Comparison of ENCODE assay signal across 10 cellular contexts in genomic region chr4:143358419-143358818, GRCh38. TPM values are rescaled to one million over a fixed set of nuclear protein-coding genes. Genes with fewer than 3 reads are reported as not detected.
A peak's percentile ranks its signal among the peaks of the same experiment; 100 is the strongest.
DNase-seq lines count a peak whose midpoint lies in the region; ATAC-seq, FAIRE-seq and TF ChIP-seq lines count a peak whose summit lies in the region.
"Had no signal": no experiment of that assay in that cellular context is flagged by ENCODE, and none has a peak within 500 bp of the region (broad histone marks: within the 10 kb centered on the region; RNA-seq: fewer than 3 reads in every experiment).

No MANE protein-coding gene starts in this region.

- intact Hi-C loops in activated CD4-positive, alpha-beta T cell treated with anti-CD3 and anti-CD28 coated beads, Interleukin-2, amount 10 ng/mL, durations not matched to agents 24 days and 14 days (cut with micrococcal nuclease) = loop anchor here (5.0 kb wide), 1 partner anchor 39 kb away; no protein-coding TSS in a partner anchor
- intact Hi-C loops in GM12878 (cut with micrococcal nuclease; ENCODE audit: unreplicated experiment) = loop anchor here (2.0 to 5.0 kb wide), 2 partner anchors 22 to 171 kb away; partner anchors contain the start of gene GAB1

- no peak overlapping the region; the same call in 1 of the 2 replicates for H2AFZ ChIP-seq in GM12878 (ENCODE audit: control insufficient read depth, low read depth, low read length)

- peak overlapping the region; percentile 59 for H3K4me2 ChIP-seq in GM12878 (ENCODE audit: control insufficient read depth, insufficient read depth)

- SMC1A ChIA-PET in GM12878 (lab: Charles Lee; ENCODE audit: uncharacterized antibody, unreplicated experiment) = interaction anchor here (0.6 to 4.2 kb wide), 11 partner anchors 11 to 224 kb away, joined by 3 to 55 read pairs (median 6); partner anchors contain the start of gene GAB1

- 79% methylated on average over 3 of the region's 3 CpGs for WGBS in GM12878 (ENCODE audit: insufficient coverage, insufficient replicate concordance, low lambda C conversion rate, missing lambda C conversion rate)
- WGBS in upper lobe of left lung, 2 donors = 73 to 77% methylated on average over 3 of the region's 3 CpGs

- no peak for DNase-seq in activated CD4-positive, alpha-beta T cell treated with anti-CD3 and anti-CD28 coated beads, Interleukin-2, amount 10 ng/mL, durations not matched to agents 24 days and 14 days
- DNase-seq in activated CD4-positive, alpha-beta T cell treated with anti-CD3 and anti-CD28 coated beads for 48 hours = no peak
- DNase-seq in GM12878 (ENCODE audit: low read depth, low spot score) = no peak
- DNase-seq in upper lobe of left lung = no peak
- DNase-seq in AG08395 (ENCODE audit: low spot score) = no peak
- DNase-seq in HTR-8/SVneo (ENCODE audit: insufficient read length, low spot score) = no peak

- H3K27me3 Mint-ChIP-seq in activated CD4-positive, alpha-beta T cell treated with anti-CD3 and anti-CD28 coated beads, Interleukin-2, amount 10 ng/mL, durations not matched to agents 24 days and 14 days = peaks cover 14% of the 10 kb centered on the region

- H3K27me3 ChIP-seq in GM12878 (replicated peaks in 1 of 2; ENCODE audit: control insufficient read depth in 2 of 2, insufficient read depth in 2 of 2, low read length in 1 of 2) (no peaks in the 10 kb centered on the region), mucosa of rectum (ENCODE audit: control insufficient read depth in 2 of 2, insufficient read depth in 2 of 2, low read length in 2 of 2) (no peaks in the 10 kb centered on the region), upper lobe of left lung (no peaks in the 10 kb centered on the region)

- RAD21 ChIA-PET in GM12878 (lab: Charles Lee; ENCODE audit: unreplicated experiment) = interaction anchor here (0.6 to 4.9 kb wide), 8 partner anchors 8 to 59 kb away, joined by 3 to 61 read pairs (median 5); partner anchors contain the start of gene GAB1

- no peaks in the 10 kb centered on the region for H3K79me2 ChIP-seq in GM12878 (ENCODE audit: control insufficient read depth, insufficient read depth, low read length)

- H3K4me3 Mint-ChIP-seq in activated CD4-positive, alpha-beta T cell treated with anti-CD3 and anti-CD28 coated beads, Interleukin-2, amount 10 ng/mL, durations not matched to agents 24 days and 14 days = peak overlapping the region; percentile 67

- peak; percentile 16 for ATAC-seq in GM12878
- no peak for ATAC-seq in upper lobe of left lung (ENCODE audit: low FRiP score in 2 of 2)
- no peak for ATAC-seq in HG03378 (IDR thresholded peaks at IDR 0.05; ENCODE audit: unreplicated experiment)

- TF ChIP-seq EP300 in GM12878 (IDR thresholded peaks at IDR 0.05; ENCODE audit: borderline replicate concordance in 1 of 2, control insufficient read depth in 1 of 2, low read depth in 2 of 2, low read length in 2 of 2) (no peak), upper lobe of left lung (IDR thresholded peaks at IDR 0.05) (no peak)

- H3K27ac Mint-ChIP-seq in activated CD4-positive, alpha-beta T cell treated with anti-CD3 and anti-CD28 coated beads, Interleukin-2, amount 10 ng/mL, durations not matched to agents 24 days and 14 days = no peak overlapping the region

- H3K9me3 Mint-ChIP-seq in activated CD4-positive, alpha-beta T cell treated with anti-CD3 and anti-CD28 coated beads, Interleukin-2, amount 10 ng/mL, durations not matched to agents 24 days and 14 days = peaks cover 7% of the 10 kb centered on the region

- no TSS peak for BruUV-seq in GM12878 (replicated peaks; lab: Mats Ljungman, UMichigan)

- CTCF ChIA-PET in GM12878 (lab: Yijun Ruan, JAX) = interaction anchor here (0.8 to 9.1 kb wide), 7 partner anchors 11 to 26 kb away, joined by 3 to 76 read pairs (median 8); partner anchors contain the start of gene GAB1

- no peak for TF ChIP-seq RAD21 in GM12878 (IDR thresholded peaks at IDR 0.05; ENCODE audit: insufficient read depth, low read depth, low read length)

- H3K4me1 ChIP-seq in GM12878 (ENCODE audit: control insufficient read depth, insufficient read depth, low read length) = peaks cover 21% of the 10 kb centered on the region
- H3K4me1 ChIP-seq in mucosa of rectum (ENCODE audit: control insufficient read depth in 2 of 2, insufficient read depth in 2 of 2, low read length in 2 of 2) = peaks cover 45 to 73% of the 10 kb centered on the region in 2 donors
- peaks cover 54 to 69% (median 63%) of the 10 kb centered on the region in 4 donors for H3K4me1 ChIP-seq in upper lobe of left lung

- H3K4me1 Mint-ChIP-seq in activated CD4-positive, alpha-beta T cell treated with anti-CD3 and anti-CD28 coated beads, Interleukin-2, amount 10 ng/mL, durations not matched to agents 24 days and 14 days = peaks cover 20% of the 10 kb centered on the region

- H3K9ac ChIP-seq in GM12878 (ENCODE audit: control insufficient read depth, insufficient read depth, low read length) = no peak overlapping the region
- H3K9ac ChIP-seq in mucosa of rectum (ENCODE audit: low read depth in 1 of 2, low read length in 2 of 2) = peak overlapping the region in 1 of 2 donors; percentile 35

- TF ChIP-seq POLR2A in GM12878 (IDR thresholded peaks at IDR 0.05; ENCODE audit: low read depth, low read length) (no peak), upper lobe of left lung (IDR thresholded peaks at IDR 0.05) (no peak)

- no peaks in the 10 kb centered on the region for H3K9me3 ChIP-seq in GM12878 (replicated peaks; ENCODE audit: control insufficient read depth, insufficient read depth, low read length)
- H3K9me3 ChIP-seq in mucosa of rectum (ENCODE audit: control insufficient read depth in 2 of 2, low read length in 2 of 2) = no peaks in the 10 kb centered on the region
- no peaks in the 10 kb centered on the region for H3K9me3 ChIP-seq in upper lobe of left lung

- H3K4me3 ChIP-seq in GM12878 (no peak overlapping the region), mucosa of rectum (ENCODE audit: low read length in 2 of 2) (peak overlapping the region; percentile 26 to 51), upper lobe of left lung (no peak overlapping the region)

- H3K27ac ChIP-seq in GM12878 (ENCODE audit: control insufficient read depth, insufficient read depth) = peak overlapping the region; percentile 66
- H3K27ac ChIP-seq in mucosa of rectum (ENCODE audit: low read depth in 2 of 2, low read length in 2 of 2) = peak overlapping the region; percentile 79 to 86
- peak overlapping the region; percentile 64 to 83 (median 78) for H3K27ac ChIP-seq in upper lobe of left lung

- H3K36me3 ChIP-seq in GM12878 (ENCODE audit: control insufficient read depth in 2 of 2, insufficient read depth in 2 of 2, low read length in 1 of 2) = no peaks in the 10 kb centered on the region
- H3K36me3 ChIP-seq in mucosa of rectum (ENCODE audit: control insufficient read depth in 2 of 2, insufficient read depth in 2 of 2, low read length in 2 of 2) = no peaks in the 10 kb centered on the region
- no peaks in the 10 kb centered on the region for H3K36me3 ChIP-seq in upper lobe of left lung

- H4K20me1 ChIP-seq in GM12878 (ENCODE audit: control insufficient read depth, insufficient read depth) = no peaks in the 10 kb centered on the region

- POLR2A ChIA-PET in GM12878 (lab: Charles Lee) = interaction anchor here (0.7 to 10.0 kb wide), 5 partner anchors 17 to 155 kb away, joined by 3 to 94 read pairs (median 6); partner anchors contain the start of genes GAB1 and SMARCA5

- in situ Hi-C loops in GM12878 (cut with MboI) = no loop called here

- no peaks in the 10 kb centered on the region for H3K36me3 Mint-ChIP-seq in activated CD4-positive, alpha-beta T cell treated with anti-CD3 and anti-CD28 coated beads, Interleukin-2, amount 10 ng/mL, durations not matched to agents 24 days and 14 days (ENCODE audit: low read depth)

- FAIRE-seq in GM12878 (lab: Jason Lieb, UNC) (no peak), HTR-8/SVneo (lab: Jason Lieb, UNC) (no peak)
- FAIRE-seq: A204.1, astrocyte had no signal

- TF ChIP-seq CTCF in GM12878 (IDR thresholded peaks at IDR 0.05 in 2 of 3, conservative IDR thresholded peaks at IDR 0.05 in 1 of 3; ENCODE audit: control insufficient read depth in 2 of 3, extremely low read depth in 1 of 3, insufficient read depth in 1 of 3, low read depth in 3 of 3, low read length in 3 of 3) = no peak
- no peak for TF ChIP-seq CTCF in upper lobe of left lung (IDR thresholded peaks at IDR 0.05)

TF ChIP-seq in GM12878, 131 proteins besides CTCF, POLR2A, EP300 and RAD21 (continues in another document):
- TF ChIP-seq RCOR1 (conservative IDR thresholded peaks at IDR 0.05; ENCODE audit: low read depth, low read length) = no peak
- no peak for TF ChIP-seq ETV6 (conservative IDR thresholded peaks at IDR 0.05 in 1 of 2, IDR thresholded peaks at IDR 0.05 in 1 of 2; ENCODE audit: borderline replicate concordance in 1 of 2, low read depth in 1 of 2)
- no peak for TF ChIP-seq HDAC2 (IDR thresholded peaks at IDR 0.05)
- no peak for TF ChIP-seq CHD2 (IDR thresholded peaks at IDR 0.05; ENCODE audit: borderline replicate concordance, low read depth, low read length)
- no peak for TF ChIP-seq STAT1 (conservative IDR thresholded peaks at IDR 0.05)
- TF ChIP-seq SPI1 (IDR thresholded peaks at IDR 0.05; ENCODE audit: borderline replicate concordance, insufficient read depth, low read depth, low read length) = no peak

RNA-seq across cellular contexts. Expression of gene GAB1, which starts 21.7 kb away (rescaled TPM):
- 0.65 and 0.76 TPM in 2 replicates for total RNA-seq in activated CD4-positive, alpha-beta T cell treated with anti-CD3 and anti-CD28 coated beads, Interleukin-2, amount 10 ng/mL, durations not matched to agents 24 days and 14 days
- 7.7 and 9.2 TPM in 2 replicates for total RNA-seq in GM12878 (2013; cell fraction: nucleolus; rRNA removed)
- total RNA-seq in GM12878 (2014; rRNA removed) = 2.2 and 3.0 TPM in 2 replicates
- total RNA-seq in GM12878 (2014; rRNA removed; fragmentation: Illumina TruSeq; extraction: Trizol) = 4.2 and 4.6 TPM in 2 replicates
- 3.4 and 5.3 TPM in 2 replicates for total RNA-seq in GM12878 (2021)
- polyA plus RNA-seq in GM12878 (2011; ENCODE audit: low read depth) = 2.2 TPM
- 5.3 and 6.0 TPM in 2 replicates for polyA plus RNA-seq in GM12878 (2011; rRNA removed)
- 2.2 and 2.9 TPM in 2 replicates for polyA plus RNA-seq in GM12878 (2011; cell fraction: cytosol; rRNA removed)
- 8.0 and 14.1 TPM in 2 replicates for polyA plus RNA-seq in GM12878 (2011; cell fraction: nucleus; rRNA removed)
- polyA plus RNA-seq in GM12878 (2012) = 3.1 and 3.9 TPM in 2 replicates
- 3.7 and 4.4 TPM in 2 replicates for polyA plus RNA-seq in GM12878 (2014; fragmentation: Illumina TruSeq; extraction: Trizol)
- polyA plus RNA-seq in GM12878 (2014; fragmentation: Nextera tagmentation; extraction: Ambion mirVana) = under 1 TPM; 0.37 to 0.60 TPM
- polyA plus RNA-seq in GM12878 (2014; rRNA removed) = 1.7 and 2.1 TPM in 2 replicates
- 1 to 10 TPM; 3.1 to 3.3 TPM for polyA plus RNA-seq in GM12878 (2016; fragmentation: Nextera tagmentation; extraction: Ambion mirVana)
- polyA minus RNA-seq in GM12878 (2011; rRNA and poly(A)+ RNA removed) = 7.6 and 15.0 TPM in 2 replicates
- polyA minus RNA-seq in GM12878 (2011; cell fraction: cytosol; rRNA and poly(A)+ RNA removed) = 2.1 and 3.7 TPM in 2 replicates
- 19.2 and 29.5 TPM in 2 replicates for polyA minus RNA-seq in GM12878 (2011; cell fraction: nucleus; rRNA and poly(A)+ RNA removed)
- total RNA-seq in upper lobe of left lung = 10 to 100 TPM; 47.1 to 77.6 (median 56.9) TPM

Comparison
In these comparisons a context has a peak if more than half of its experiments do, and no peak if none do; other contexts are left out.
1. H3K4me3 ChIP-seq: peak in mucosa of rectum (2 of 2); none in GM12878 (single experiment) and upper lobe of left lung (0 of 4).
2. RNA of gene GAB1, which starts 21.7 kb away (total RNA-seq): 47.1 to 77.6 TPM in upper lobe of left lung; 2.2 to 9.2 TPM in GM12878 and 0.65 to 0.76 TPM in activated CD4-positive, alpha-beta T cell treated with anti-CD3 and anti-CD28 coated beads, Interleukin-2, amount 10 ng/mL, durations not matched to agents 24 days and 14 days; every median in the first group is over 4 times any median in the second.
3. Peak in every context shown above with its lines, with median percentiles within 50 percentile points of each other: H3K27ac ChIP-seq.